In the genomic region with DNA sequence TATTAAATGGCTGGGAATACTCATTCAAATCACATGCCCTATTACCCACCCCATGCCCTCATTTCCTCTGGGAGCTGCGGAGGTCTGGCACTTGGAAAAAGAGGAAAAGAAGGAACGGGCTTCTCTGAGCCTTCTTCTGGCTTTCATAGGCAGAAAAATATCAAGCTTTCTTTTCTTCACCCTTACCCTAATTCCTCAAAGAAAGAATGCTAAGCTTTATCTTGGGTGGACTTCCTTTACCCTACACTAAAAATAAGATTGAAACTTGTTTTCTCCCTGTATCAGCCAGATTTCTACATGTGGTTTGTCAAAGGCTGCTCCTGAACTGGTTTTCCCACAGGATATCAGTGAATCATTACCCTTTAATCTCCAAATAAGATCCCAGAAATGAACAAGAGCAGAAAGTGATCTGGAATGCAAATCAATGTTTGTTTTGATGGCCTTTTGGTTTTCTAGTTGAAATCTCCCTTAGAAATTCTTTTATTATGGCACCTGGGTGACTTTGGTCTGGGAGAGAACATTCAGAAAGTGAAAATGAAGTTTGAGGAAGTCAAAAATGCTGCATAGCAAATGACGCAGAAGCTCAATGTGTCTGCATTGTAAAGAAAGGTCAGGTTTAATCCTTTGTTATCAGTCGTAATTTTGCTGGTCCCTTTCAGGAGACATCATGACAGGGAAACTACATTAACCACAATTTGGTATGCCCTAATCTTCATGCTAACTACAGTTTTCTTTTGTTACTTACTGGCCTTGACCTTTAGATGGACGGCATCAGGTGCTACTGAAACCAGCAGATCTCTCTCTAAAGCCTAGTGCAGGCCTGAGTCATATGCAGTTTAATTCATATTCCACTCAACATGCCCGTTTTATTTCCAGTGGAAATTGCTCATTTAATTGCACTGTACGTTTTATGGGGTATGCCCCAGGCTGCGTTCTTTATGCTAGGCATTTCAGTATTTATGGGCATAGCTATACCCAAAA, we compare ENCODE assay signal across 8 cellular contexts.
DNase-seq lines count a peak whose midpoint lies in the region; ATAC-seq, FAIRE-seq and TF ChIP-seq lines count a peak whose summit lies in the region.

No MANE protein-coding gene starts in this region.

- ATAC-seq in activated CD4-positive, CD25-positive, alpha-beta regulatory T cell treated with anti-CD3 and anti-CD28 coated beads, Interleukin-2, amount 50 U/mL, for 24 hours: peak; percentile 73 to 79
- no peak for ATAC-seq in HG03457 (IDR thresholded peaks at IDR 0.05; ENCODE audit: unreplicated experiment)

- H3K9me3 ChIP-seq in HEK293 (ENCODE audit: control insufficient read depth, insufficient read depth, low read depth, low read length): no peaks in the 10 kb centered on the region

- peaks cover 7% of the 10 kb centered on the region for H3K27me3 Mint-ChIP-seq in stimulated activated naive CD8-positive, alpha-beta T cell treated with anti-CD3 and anti-CD28 coated beads, Interleukin-15, Interleukin-2, amounts not matched to agents 100 ng/mL and 50 ng/mL, for 24 hours

- CTCF ChIA-PET in HEK293 (lab: Yijun Ruan, JAX): interaction anchor here (0.6 to 4.4 kb wide), 25 partner anchors 10 to 597 kb away, joined by 3 to 115 read pairs (median 6); no protein-coding TSS in a partner anchor

- H3K27ac Mint-ChIP-seq in stimulated activated naive CD8-positive, alpha-beta T cell treated with anti-CD3 and anti-CD28 coated beads, Interleukin-15, Interleukin-2, amounts not matched to agents 100 ng/mL and 50 ng/mL, for 24 hours: peak overlapping the region; percentile 86

- POLR2A ChIA-PET in HEK293 (lab: Yijun Ruan, JAX): interaction anchor here (0.9 to 1.9 kb wide), 4 partner anchors 59 to 99 kb away, joined by 3 to 9 read pairs (median 6); partner anchors contain the start of gene NFE2L2

- H3K27ac ChIP-seq in HEK293 (ENCODE audit: extremely low read depth, low read depth, low read length): peak overlapping the region; percentile 29; the same call in 1 of the 2 replicates

- H3K36me3 ChIP-seq in HEK293 (ENCODE audit: control insufficient read depth in 2 of 2, insufficient read depth in 1 of 2, low read length in 2 of 2): no peaks in the 10 kb centered on the region

- H3K9me3 Mint-ChIP-seq in stimulated activated naive CD8-positive, alpha-beta T cell treated with anti-CD3 and anti-CD28 coated beads, Interleukin-15, Interleukin-2, amounts not matched to agents 100 ng/mL and 50 ng/mL, for 24 hours: no peaks in the 10 kb centered on the region

- H3K4me1 ChIP-seq in HEK293 (ENCODE audit: control insufficient read depth, insufficient read depth, low read length): peaks cover 9% of the 10 kb centered on the region

- no peak overlapping the region for H3K4me3 ChIP-seq in HEK293 (ENCODE audit: low read depth, low read length)

- peaks cover 31% of the 10 kb centered on the region for H3K4me1 Mint-ChIP-seq in stimulated activated naive CD8-positive, alpha-beta T cell treated with anti-CD3 and anti-CD28 coated beads, Interleukin-15, Interleukin-2, amounts not matched to agents 100 ng/mL and 50 ng/mL, for 24 hours (ENCODE audit: low read depth)

- H3K36me3 Mint-ChIP-seq in stimulated activated naive CD8-positive, alpha-beta T cell treated with anti-CD3 and anti-CD28 coated beads, Interleukin-15, Interleukin-2, amounts not matched to agents 100 ng/mL and 50 ng/mL, for 24 hours (ENCODE audit: low read depth): no peaks in the 10 kb centered on the region

- no peak for TF ChIP-seq CTCF in HEK293 (tag by site-specific recombination; IDR thresholded peaks at IDR 0.05)

- H3K4me3 Mint-ChIP-seq in stimulated activated naive CD8-positive, alpha-beta T cell treated with anti-CD3 and anti-CD28 coated beads, Interleukin-15, Interleukin-2, amounts not matched to agents 100 ng/mL and 50 ng/mL, for 24 hours: peak overlapping the region; percentile 75

- FAIRE-seq in islet of Langerhans (lab: Jason Lieb, UNC): peak; percentile 17

- DNase-seq in activated CD4-positive, CD25-positive, alpha-beta regulatory T cell treated with anti-CD3 and anti-CD28 coated beads, Interleukin-2, amount 50 U/mL, for 72 hours: no peak
- peak in 2 of 3 experiments; percentile 27 to 59 for DNase-seq in NCI-H1417 (lab: John Stamatoyannopoulos, UW)
- DNase-seq in astrocyte of the hippocampus (ENCODE audit: low read depth, low spot score): peak; percentile 51

TF ChIP-seq in HEK293, 187 proteins besides CTCF, POLR2A, EP300 and RAD21 (continues in another document):
- peak; percentile 79 for TF ChIP-seq OSR2 (tag by site-specific recombination; IDR thresholded peaks at IDR 0.05)
- TF ChIP-seq, protein P1, sequence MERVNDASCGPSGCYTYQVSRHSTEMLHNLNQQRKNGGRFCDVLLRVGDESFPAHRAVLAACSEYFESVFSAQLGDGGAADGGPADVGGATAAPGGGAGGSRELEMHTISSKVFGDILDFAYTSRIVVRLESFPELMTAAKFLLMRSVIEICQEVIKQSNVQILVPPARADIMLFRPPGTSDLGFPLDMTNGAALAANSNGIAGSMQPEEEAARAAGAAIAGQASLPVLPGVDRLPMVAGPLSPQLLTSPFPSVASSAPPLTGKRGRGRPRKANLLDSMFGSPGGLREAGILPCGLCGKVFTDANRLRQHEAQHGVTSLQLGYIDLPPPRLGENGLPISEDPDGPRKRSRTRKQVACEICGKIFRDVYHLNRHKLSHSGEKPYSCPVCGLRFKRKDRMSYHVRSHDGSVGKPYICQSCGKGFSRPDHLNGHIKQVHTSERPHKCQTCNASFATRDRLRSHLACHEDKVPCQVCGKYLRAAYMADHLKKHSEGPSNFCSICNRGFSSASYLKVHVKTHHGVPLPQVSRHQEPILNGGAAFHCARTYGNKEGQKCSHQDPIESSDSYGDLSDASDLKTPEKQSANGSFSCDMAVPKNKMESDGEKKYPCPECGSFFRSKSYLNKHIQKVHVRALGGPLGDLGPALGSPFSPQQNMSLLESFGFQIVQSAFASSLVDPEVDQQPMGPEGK (tag by site-specific recombination; IDR thresholded peaks at IDR 0.05): no peak
- TF ChIP-seq SCRT1 (tag by site-specific recombination; IDR thresholded peaks at IDR 0.05; ENCODE audit: borderline replicate concordance): peak; percentile 82
- no peak for TF ChIP-seq ZNF791 (tag by site-specific recombination; IDR thresholded peaks at IDR 0.05)
- TF ChIP-seq ZNF664 (tag by site-specific recombination; IDR thresholded peaks at IDR 0.05): peak; percentile 92
- no peak for TF ChIP-seq YY2 (tag by site-specific recombination; IDR thresholded peaks at IDR 0.05)
- no peak for TF ChIP-seq ZNF701 (tag by site-specific recombination; IDR thresholded peaks at IDR 0.05)
- TF ChIP-seq OVOL3 (tag by site-specific recombination; IDR thresholded peaks at IDR 0.05): no peak
- TF ChIP-seq FEZF1 (tag by site-specific recombination; IDR thresholded peaks at IDR 0.05): peak; percentile 97
- peak; percentile 84 for TF ChIP-seq PRDM10 (tag by site-specific recombination; IDR thresholded peaks at IDR 0.05)
- TF ChIP-seq, protein P2, sequence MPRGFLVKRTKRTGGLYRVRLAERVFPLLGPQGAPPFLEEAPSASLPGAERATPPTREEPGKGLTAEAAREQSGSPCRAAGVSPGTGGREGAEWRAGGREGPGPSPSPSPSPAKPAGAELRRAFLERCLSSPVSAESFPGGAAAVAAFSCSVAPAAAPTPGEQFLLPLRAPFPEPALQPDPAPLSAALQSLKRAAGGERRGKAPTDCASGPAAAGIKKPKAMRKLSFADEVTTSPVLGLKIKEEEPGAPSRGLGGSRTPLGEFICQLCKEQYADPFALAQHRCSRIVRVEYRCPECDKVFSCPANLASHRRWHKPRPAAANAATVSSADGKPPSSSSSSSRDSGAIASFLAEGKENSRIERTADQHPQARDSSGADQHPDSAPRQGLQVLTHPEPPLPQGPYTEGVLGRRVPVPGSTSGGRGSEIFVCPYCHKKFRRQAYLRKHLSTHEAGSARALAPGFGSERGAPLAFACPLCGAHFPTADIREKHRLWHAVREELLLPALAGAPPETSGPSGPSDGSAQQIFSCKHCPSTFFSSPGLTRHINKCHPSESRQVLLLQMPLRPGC (tag by site-specific recombination; IDR thresholded peaks at IDR 0.05): peak; percentile 66
- TF ChIP-seq SP7 (tag by site-specific recombination; IDR thresholded peaks at IDR 0.05): peak; percentile 63
- TF ChIP-seq WT1 (tag by site-specific recombination; IDR thresholded peaks at IDR 0.05): 0 out of 2 replicates have a peak, but pooled peaks have one; percentile 8
- no peak for TF ChIP-seq KLF1 (tag by site-specific recombination; IDR thresholded peaks at IDR 0.05)
- peak; percentile 9; the same call in 1 of the 2 replicates for TF ChIP-seq ZNF654 (tag by site-specific recombination; IDR thresholded peaks at IDR 0.05; ENCODE audit: low read depth)
